ENCODE assay signal across 8 cellular contexts in genomic region chr5:132293992-132294727, GRCh38. TPM values are rescaled to one million over a fixed set of nuclear protein-coding genes. Genes with fewer than 3 reads are reported as not detected.
DNase-seq lines count a peak whose midpoint lies in the region; ATAC-seq, FAIRE-seq and TF ChIP-seq lines count a peak whose summit lies in the region.

TSS of gene SLC22A4 (plus strand) at chr5:132294394. CDS start at chr5:132294617, 223 bp downstream.

- H3K9ac ChIP-seq in HepG2 (ENCODE audit: insufficient read depth, low read depth, low read length), result peak within 1 kb of the TSS; percentile 91

- BruUV-seq in HepG2 (replicated peaks; lab: Mats Ljungman, UMichigan), result TSS peak; percentile 67

- peak; percentile 57 to 79; a peak in 3 of 4 replicates for TF ChIP-seq POLR2A in HepG2 (IDR thresholded peaks at IDR 0.05; ENCODE audit: insufficient read depth in 1 of 2, low read depth in 2 of 2, low read length in 2 of 2)

- peak; percentile 96 for DNase-seq in AG20443 (ENCODE audit: low spot score)
- DNase-seq in NCI-H510A treated with DMSO at 0.1 percent for 48 hours (lab: John Stamatoyannopoulos, UW), result peak; percentile 51
- peak; percentile 92 for DNase-seq in activated CD4-positive, alpha-beta T cell treated with anti-CD3 and anti-CD28 coated beads, Interleukin-2, amount 10 ng/mL, durations not matched to agents 24 days and 14 days
- DNase-seq in HepG2 (ENCODE audit: low spot score), result peak; percentile 87
- DNase-seq in stimulated activated CD4-positive, alpha-beta T cell treated with anti-CD3 and anti-CD28 coated beads, Interleukin-2, amount 100 ng/mL, for 48 hours, result peak; percentile 73 to 78

- POLR2A ChIA-PET in HepG2 (lab: Yijun Ruan, JAX), result interaction anchor here (0.6 to 4.7 kb wide), 30 partner anchors 9 to 757 kb away, joined by 3 to 51 read pairs (median 5); partner anchors contain the start of genes FNIP1, HSPA4, IRF1 and P4HA2

- intact Hi-C loops in activated CD4-positive, alpha-beta T cell treated with anti-CD3 and anti-CD28 coated beads, Interleukin-2, amount 10 ng/mL, durations not matched to agents 24 days and 14 days (cut with micrococcal nuclease), result loop anchor here (1.0 to 5.0 kb wide), 6 partner anchors 33 to 733 kb away; partner anchors contain the start of genes CSF2, P4HA2 and ZCCHC10
- intact Hi-C loops in dendritic cell treated with granulocyte-macrophage colony-stimulating factor and Interleukin-4, amounts not matched to agents 40 ng/mL and 50 ng/mL, for 4 days (cut with micrococcal nuclease), result loop anchor here (5.0 kb wide), 1 partner anchor 73 kb away; the partner anchor contains the start of gene SLC22A5
- intact Hi-C loops in HepG2 (cut with micrococcal nuclease; ENCODE audit: unreplicated experiment), result loop anchor here (5.0 kb wide), 1 partner anchor 73 kb away; the partner anchor contains the start of gene SLC22A5

- peak within 1 kb of the TSS; percentile 94 for H3K27ac Mint-ChIP-seq in activated CD4-positive, alpha-beta T cell treated with anti-CD3 and anti-CD28 coated beads, Interleukin-2, amount 10 ng/mL, durations not matched to agents 24 days and 14 days
- H3K27ac Mint-ChIP-seq in dendritic cell treated with granulocyte-macrophage colony-stimulating factor and Interleukin-4, amounts not matched to agents 40 ng/mL and 50 ng/mL, for 4 days, result peak within 1 kb of the TSS; percentile 99

- no peaks in the 10 kb centered on the region for H3K79me2 ChIP-seq in HepG2 (ENCODE audit: insufficient read depth, low read length)

- peaks cover 29% of the 10 kb centered on the region for H3K4me1 ChIP-seq in HepG2 (ENCODE audit: insufficient read depth, low read length)

- no peaks in the 10 kb centered on the region for H4K20me1 ChIP-seq in HepG2 (ENCODE audit: insufficient read depth, low read length)

- H3K27ac ChIP-seq in HepG2 (ENCODE audit: extremely low read length, insufficient read depth, low read length), result peak within 1 kb of the TSS; percentile 92

- H3K27me3 ChIP-seq in HepG2 (ENCODE audit: control insufficient read depth in 1 of 2, insufficient read depth in 2 of 2, low read length in 2 of 2), result no peaks in the 10 kb centered on the region; a peak in 2 of 5 replicates

- peak within 1 kb of the TSS; percentile 51 to 79 (median 55) for H3K4me3 ChIP-seq in HepG2 (replicated peaks in 1 of 3; ENCODE audit: insufficient read depth in 1 of 3, low read depth in 2 of 3, low read length in 3 of 3)

- peaks cover 5% of the 10 kb centered on the region for H3K27me3 Mint-ChIP-seq in activated CD4-positive, alpha-beta T cell treated with anti-CD3 and anti-CD28 coated beads, Interleukin-2, amount 10 ng/mL, durations not matched to agents 24 days and 14 days
- H3K27me3 Mint-ChIP-seq in dendritic cell treated with granulocyte-macrophage colony-stimulating factor and Interleukin-4, amounts not matched to agents 40 ng/mL and 50 ng/mL, for 4 days, result no peaks in the 10 kb centered on the region

- CTCF ChIA-PET in HepG2 (lab: Yijun Ruan, JAX; ENCODE audit: low intra/inter-chr PET ratio, low total read pairs), result no interaction called here

- ATAC-seq in GM19035 (IDR thresholded peaks at IDR 0.05; ENCODE audit: unreplicated experiment), result peak; percentile 70
- ATAC-seq in HG03354 (IDR thresholded peaks at IDR 0.05; ENCODE audit: poor library complexity, severe bottlenecking, unreplicated experiment), result peak; percentile 79
- peak; percentile 90 for ATAC-seq in HepG2

- no peaks in the 10 kb centered on the region for H3K9me3 Mint-ChIP-seq in activated CD4-positive, alpha-beta T cell treated with anti-CD3 and anti-CD28 coated beads, Interleukin-2, amount 10 ng/mL, durations not matched to agents 24 days and 14 days
- no peaks in the 10 kb centered on the region for H3K9me3 Mint-ChIP-seq in dendritic cell treated with granulocyte-macrophage colony-stimulating factor and Interleukin-4, amounts not matched to agents 40 ng/mL and 50 ng/mL, for 4 days

- no peaks in the 10 kb centered on the region for H3K36me3 Mint-ChIP-seq in activated CD4-positive, alpha-beta T cell treated with anti-CD3 and anti-CD28 coated beads, Interleukin-2, amount 10 ng/mL, durations not matched to agents 24 days and 14 days (ENCODE audit: low read depth)
- H3K36me3 Mint-ChIP-seq in dendritic cell treated with granulocyte-macrophage colony-stimulating factor and Interleukin-4, amounts not matched to agents 40 ng/mL and 50 ng/mL, for 4 days (ENCODE audit: low read depth), result peaks cover 6% of the 10 kb centered on the region

- peak within 1 kb of the TSS; percentile 99 for H3K4me2 ChIP-seq in HepG2 (ENCODE audit: low read depth, low read length)

- 0 out of 2 replicates have a peak, but pooled peaks have one; percentile 1 for TF ChIP-seq CTCF in HepG2 (CRISPR knock-in tag; IDR thresholded peaks at IDR 0.05)

- peak within 1 kb of the TSS; percentile 96 for H3K4me3 Mint-ChIP-seq in activated CD4-positive, alpha-beta T cell treated with anti-CD3 and anti-CD28 coated beads, Interleukin-2, amount 10 ng/mL, durations not matched to agents 24 days and 14 days
- H3K4me3 Mint-ChIP-seq in dendritic cell treated with granulocyte-macrophage colony-stimulating factor and Interleukin-4, amounts not matched to agents 40 ng/mL and 50 ng/mL, for 4 days, result peak within 1 kb of the TSS; percentile 93

- H3K4me1 Mint-ChIP-seq in activated CD4-positive, alpha-beta T cell treated with anti-CD3 and anti-CD28 coated beads, Interleukin-2, amount 10 ng/mL, durations not matched to agents 24 days and 14 days, result peaks cover 30% of the 10 kb centered on the region
- peaks cover 64% of the 10 kb centered on the region for H3K4me1 Mint-ChIP-seq in dendritic cell treated with granulocyte-macrophage colony-stimulating factor and Interleukin-4, amounts not matched to agents 40 ng/mL and 50 ng/mL, for 4 days (ENCODE audit: low read depth)

- no peaks in the 10 kb centered on the region for H3K36me3 ChIP-seq in HepG2 (replicated peaks in 1 of 2; ENCODE audit: control insufficient read depth in 1 of 2, insufficient read depth in 2 of 2, low read length in 2 of 2)

- H3K9me3 ChIP-seq in HepG2 (ENCODE audit: low read length), result no peaks in the 10 kb centered on the region

- WGBS in HepG2 (ENCODE audit: low lambda C conversion rate), result 0% methylated on average over 2 of the region's 63 CpGs

- FAIRE-seq in HepG2 (lab: Jason Lieb, UNC), result no peak

- peak; percentile 40; the same call in 1 of the 2 replicates for TF ChIP-seq RAD21 in HepG2 (CRISPR knock-in tag; IDR thresholded peaks at IDR 0.05)

- TF ChIP-seq EP300 in HepG2 (IDR thresholded peaks at IDR 0.05; ENCODE audit: low read depth in 2 of 2, low read length in 2 of 2) (peak in 1 of 2 experiments; percentile 20; a peak in 1 of 4 replicates), HepG2 (CRISPR knock-in tag; IDR thresholded peaks at IDR 0.05; ENCODE audit: borderline replicate concordance) (no peak)

- in situ Hi-C loops in HepG2 (cut with HindIII; ENCODE audit: extremely low pct_ligation_motif_present, low pct_unique_long_range_greater_than_20kb), result loop anchor here (10.0 kb wide), 1 partner anchor 201 kb away; the partner anchor contains the start of gene IRF1

- H2AFZ ChIP-seq in HepG2 (ENCODE audit: low read length), result peak within 1 kb of the TSS; percentile 85

TF ChIP-seq in HepG2, 621 proteins besides CTCF, POLR2A, EP300 and RAD21 (continues in another document):
- TF ChIP-seq KLF9 (CRISPR knock-in tag; IDR thresholded peaks at IDR 0.05; ENCODE audit: low read depth), result peak; percentile 85; the same call in 1 of the 2 replicates
- TF ChIP-seq NRL (CRISPR knock-in tag; IDR thresholded peaks at IDR 0.05; ENCODE audit: borderline replicate concordance), result peak; percentile 48
- no peak for TF ChIP-seq TCF12 (IDR thresholded peaks at IDR 0.05)
- no peak; the same call in 1 of the 2 replicates for TF ChIP-seq TCF12 (CRISPR knock-in tag; IDR thresholded peaks at IDR 0.05)
- TF ChIP-seq ARNT2 (CRISPR knock-in tag; IDR thresholded peaks at IDR 0.05; ENCODE audit: low read depth), result 0 out of 2 replicates have a peak, but pooled peaks have one; percentile 31
- TF ChIP-seq SAP130 (CRISPR knock-in tag; IDR thresholded peaks at IDR 0.05; ENCODE audit: low read depth), result peak; percentile 46
- TF ChIP-seq SP140L (CRISPR knock-in tag; IDR thresholded peaks at IDR 0.05; ENCODE audit: borderline replicate concordance), result peak; percentile 94; the same call in 1 of the 2 replicates
- TF ChIP-seq ZNF883 (CRISPR knock-in tag; IDR thresholded peaks at IDR 0.05; ENCODE audit: not compliant biosample characterization), result peak; percentile 53
- TF ChIP-seq ZNF557 (CRISPR knock-in tag; IDR thresholded peaks at IDR 0.05), result 0 out of 2 replicates have a peak, but pooled peaks have one; percentile 27
- no peak for TF ChIP-seq GLI4 (CRISPR knock-in tag; IDR thresholded peaks at IDR 0.05; ENCODE audit: borderline replicate concordance)

RNA-seq across cellular contexts. Expression of gene SLC22A4, which starts in this region (rescaled TPM):
- total RNA-seq in activated CD4-positive, alpha-beta T cell treated with anti-CD3 and anti-CD28 coated beads, Interleukin-2, amount 10 ng/mL, durations not matched to agents 24 days and 14 days, result 1.1 and 2.1 TPM in 2 replicates
- 0.62 and 0.83 TPM in 2 replicates for total RNA-seq in HepG2 (2016; rRNA removed; fragmentation: Illumina TruSeq; extraction: Trizol)
- total RNA-seq in HepG2 (2016; cell fraction: cytosol; rRNA removed; fragmentation: Illumina TruSeq; extraction: Trizol; ENCODE audit: low read depth), result 0.20 and 0.26 TPM in 2 replicates
- total RNA-seq in HepG2 (2016; cell fraction: insoluble cytoplasmic fraction; rRNA removed; fragmentation: Illumina TruSeq; extraction: Trizol), result 0.34 and 0.93 TPM in 2 replicates
- total RNA-seq in HepG2 (2016; cell fraction: membrane; rRNA removed; fragmentation: Illumina TruSeq; extraction: Trizol), result 0.59 and 0.99 TPM in 2 replicates
- total RNA-seq in HepG2 (2016; cell fraction: nucleus; rRNA removed; fragmentation: Illumina TruSeq; extraction: Trizol), result 0.99 and 1.1 TPM in 2 replicates
- 0.33 and 0.56 TPM in 2 replicates for polyA plus RNA-seq in HepG2 (2011; rRNA removed)
- 0.31 and 0.35 TPM in 2 replicates for polyA plus RNA-seq in HepG2 (2011; cell fraction: cytosol; rRNA removed)
- 0.64 and 0.88 TPM in 2 replicates for polyA plus RNA-seq in HepG2 (2011; cell fraction: nucleus; rRNA removed)
- 0.19 and 0.25 TPM in 2 replicates for polyA plus RNA-seq in HepG2 (2012)
- 0.12 and 0.36 TPM in 2 replicates for polyA plus RNA-seq in HepG2 (2016; cell fraction: cytosol; fragmentation: Illumina TruSeq; extraction: Trizol; ENCODE audit: low read depth)
- 0.29 and 0.41 TPM in 2 replicates for polyA plus RNA-seq in HepG2 (2016; cell fraction: insoluble cytoplasmic fraction; fragmentation: Illumina TruSeq; extraction: Trizol; ENCODE audit: low read depth)
- 0.29 and 0.35 TPM in 2 replicates for polyA plus RNA-seq in HepG2 (2016; cell fraction: membrane; fragmentation: Illumina TruSeq; extraction: Trizol; ENCODE audit: low read depth)
- polyA plus RNA-seq in HepG2 (2016; cell fraction: nucleus; fragmentation: Illumina TruSeq; extraction: Trizol; ENCODE audit: insufficient read depth, low read depth), result 1.0 and 1.9 TPM in 2 replicates
- polyA minus RNA-seq in HepG2 (2011; rRNA and poly(A)+ RNA removed; ENCODE audit: low replicate concordance), result 0.94 and 9.4 TPM in 2 replicates
- 0.79 TPM in 1 of 2 replicates, not detected in the other for polyA minus RNA-seq in HepG2 (2011; cell fraction: cytosol; rRNA and poly(A)+ RNA removed)
- polyA minus RNA-seq in HepG2 (2011; cell fraction: nucleus; rRNA and poly(A)+ RNA removed), result 1.5 and 1.8 TPM in 2 replicates

Comparison
In these comparisons a context has a peak if more than half of its experiments do, and no peak if none do; other contexts are left out.
1. Peak in every context shown above with its lines: DNase-seq, ATAC-seq, H3K4me3 ChIP-seq and H3K27ac ChIP-seq.